In the genomic region with DNA sequence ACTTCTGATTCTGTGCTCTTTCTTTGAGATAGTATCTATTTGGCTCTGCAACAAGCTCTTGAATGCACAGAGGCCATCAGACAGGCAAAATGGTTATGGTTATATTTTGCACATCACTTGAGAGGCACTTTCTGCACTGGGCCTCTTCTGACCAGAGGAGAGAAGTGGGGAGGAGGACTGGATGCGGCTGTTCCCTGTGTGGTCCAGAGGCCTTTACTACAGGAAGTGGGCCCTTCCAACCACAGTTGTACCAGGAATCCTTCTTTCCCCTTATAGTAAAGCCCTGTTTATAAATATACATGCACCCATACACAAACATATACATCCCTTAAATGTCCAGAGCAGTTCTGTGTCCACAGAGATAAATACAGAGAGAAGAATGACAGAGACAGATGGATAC, we compare ENCODE assay signal across 32 cellular contexts.
"Had no signal": no experiment of that assay in that cellular context is flagged by ENCODE, and none has a peak within 500 bp of the region (broad histone marks: within the 10 kb centered on the region; RNA-seq: fewer than 3 reads in every experiment).

No MANE protein-coding gene starts in this region.

- H3K4me1 ChIP-seq: adrenal gland, ascending aorta, body of pancreas, breast epithelium had no signal

- H3K4me3 ChIP-seq: adrenal gland, ascending aorta, body of pancreas, breast epithelium, cardiac muscle cell had no signal

- ATAC-seq: activated naive CD4-positive, alpha-beta T cell treated with anti-CD3 and anti-CD28 coated beads, Interleukin-2, amount 50 U/mL, for 72 hours; activated naive CD8-positive, alpha-beta T cell treated with anti-CD3 and anti-CD28 coated beads, Interleukin-2, amount 50 U/mL, for 24 hours; activated T-cell treated with anti-CD3 and anti-CD28 coated beads, Interleukin-2, amount 50 U/mL, for 4 hours; activated T-cell treated with anti-CD3 and anti-CD28 coated beads, Interleukin-2, amount 50 U/mL, for 72 hours; activated T-helper 17 cell treated with anti-CD3 and anti-CD28 coated beads, Interleukin-2, amount 50 U/mL, for 72 hours; body of pancreas had no signal

- H3K9me3 ChIP-seq: adrenal gland, ascending aorta, body of pancreas, breast epithelium had no signal

- DNase-seq: activated effector memory CD4-positive, alpha-beta T cell treated with anti-CD3 and anti-CD28 coated beads, Interleukin-2, amount 50 U/mL, for 16 hours; activated effector memory CD4-positive, alpha-beta T cell treated with Interleukin-2 at 50 U/mL for 16 hours; activated gamma-delta T cell; activated gamma-delta T cell treated with Interleukin-2 at 50 U/mL for 16 hours; activated naive CD4-positive, alpha-beta T cell; activated naive CD4-positive, alpha-beta T cell treated with anti-CD3 and anti-CD28 coated beads for 36 hours; activated naive CD4-positive, alpha-beta T cell treated with anti-CD3 and anti-CD28 coated beads, Interleukin-2, amount 10 ng/mL, durations not matched to agents 7 days and 5 days; activated naive CD4-positive, alpha-beta T cell treated with anti-CD3 and anti-CD28 coated beads, Interleukin-2, amount 50 U/mL, for 16 hours; activated naive CD4-positive, alpha-beta T cell treated with Interleukin-2 at 50 U/mL for 16 hours; activated naive CD8-positive, alpha-beta T cell treated with anti-CD3 and anti-CD28 coated beads for 36 hours; activated naive CD8-positive, alpha-beta T cell treated with anti-CD3 and anti-CD28 coated beads, Interleukin-2, amount 10 ng/mL, durations not matched to agents 7 days and 5 days; activated naive CD8-positive, alpha-beta T cell treated with anti-CD3 and anti-CD28 coated beads, Interleukin-2, amount 50 U/mL, for 24 hours; activated T-cell treated with anti-CD3 and anti-CD28 coated beads, Interleukin-2, amount 50 U/mL, for 1 hour; activated T-cell treated with anti-CD3 and anti-CD28 coated beads, Interleukin-2, amount 50 U/mL, for 24 hours; activated T-cell treated with anti-CD3 and anti-CD28 coated beads, Interleukin-2, amount 50 U/mL, for 4 hours; activated T-cell treated with anti-CD3 and anti-CD28 coated beads, Interleukin-2, amount 50 U/mL, for 48 hours; activated T-cell treated with anti-CD3 and anti-CD28 coated beads, Interleukin-2, amount 50 U/mL, for 72 hours; adrenal gland; amniotic stem cell; amygdala; anterior cingulate cortex; aorta; body of pancreas; brain microvascular endothelial cell; caudate nucleus; central memory CD4-positive, alpha-beta T cell; cerebellar nuclear complex had no signal

- H3K36me3 ChIP-seq: adrenal gland, ascending aorta, brain microvascular endothelial cell, breast epithelium, cardiac muscle cell had no signal

- H3K27me3 ChIP-seq: adrenal gland, ascending aorta, body of pancreas, brain microvascular endothelial cell, breast epithelium, cardiac muscle cell had no signal

- H3K27ac ChIP-seq: adrenal gland, ascending aorta, body of pancreas, brain microvascular endothelial cell, breast epithelium, cardiac muscle cell had no signal
